15 cellular contexts compared by ENCODE assay signal in genomic region chr11:129376658-129377341, GRCh38. TPM values are rescaled to one million over a fixed set of nuclear protein-coding genes. Genes with fewer than 3 reads are reported as not detected.
DNase-seq lines count a peak whose midpoint lies in the region; ATAC-seq and TF ChIP-seq lines count a peak whose summit lies in the region.
"Had no signal": no experiment of that assay in that cellular context is flagged by ENCODE, and none has a peak within 500 bp of the region (broad histone marks: within the 10 kb centered on the region; RNA-seq: fewer than 3 reads in every experiment).

No MANE protein-coding gene starts in this region.

- H3K4me1 ChIP-seq in CD4-positive, CD25-positive, alpha-beta regulatory T cell (ENCODE audit: control insufficient read depth, insufficient read depth, low read length, poor library complexity, severe bottlenecking) = peaks cover 10% of the 10 kb centered on the region
- H3K4me1 ChIP-seq in H9 (ENCODE audit: insufficient read depth, low read length) (no peaks in the 10 kb centered on the region), muscle layer of duodenum (ENCODE audit: control insufficient read depth in 1 of 2, insufficient read depth in 2 of 2, low read length in 2 of 2) (peaks cover 0 to 41% of the 10 kb centered on the region in 2 donors)

- H3K18ac ChIP-seq in H9 (ENCODE audit: insufficient read length, low read depth, low read length) = no peak overlapping the region

- no peaks in the 10 kb centered on the region for H4K20me1 ChIP-seq in H9 (ENCODE audit: control insufficient read depth, insufficient read depth, insufficient read length)

- H3K4me1 Mint-ChIP-seq in CD4-positive, CD25-positive, alpha-beta regulatory T cell = peaks cover 0 to 27% (median 3%) of the 10 kb centered on the region in 4 donors
- H3K4me1 Mint-ChIP-seq in H9 = peaks cover 16 to 39% of the 10 kb centered on the region in 2 experiments
- peaks cover 34% of the 10 kb centered on the region for H3K4me1 Mint-ChIP-seq in brain

- H3K27me3 ChIP-seq in CD4-positive, CD25-positive, alpha-beta regulatory T cell (ENCODE audit: control insufficient read depth, insufficient read depth, low read length) = peaks cover 17% of the 10 kb centered on the region
- peaks cover 44% of the 10 kb centered on the region for H3K27me3 ChIP-seq in H9 (ENCODE audit: insufficient read depth, low read length)
- H3K27me3 ChIP-seq in muscle layer of duodenum (ENCODE audit: low read depth, low read length) = peaks cover 48% of the 10 kb centered on the region

- no peak overlapping the region for H4K91ac ChIP-seq in H9 (ENCODE audit: insufficient read length, low read depth, low read length)

- no peak overlapping the region for H2AK5ac ChIP-seq in H9 (ENCODE audit: insufficient read length, low read length)

- H3K23ac ChIP-seq in H9 (ENCODE audit: insufficient read length, low read depth, low read length) = no peak overlapping the region

- H3K4ac ChIP-seq in H9 (ENCODE audit: low read depth, low read length) = no peak overlapping the region

- no peak overlapping the region for H4K8ac ChIP-seq in H9 (replicated peaks; ENCODE audit: insufficient read length, low read depth, low read length)

- ATAC-seq in CD4-positive, CD25-positive, alpha-beta regulatory T cell (ENCODE audit: low read depth in 2 of 2) = no peak
- ATAC-seq in HG03571 (IDR thresholded peaks at IDR 0.05; ENCODE audit: unreplicated experiment) (no peak), HG03442 (IDR thresholded peaks at IDR 0.05; ENCODE audit: unreplicated experiment) (no peak)

- H3K9ac ChIP-seq in H9 (ENCODE audit: extremely low read depth, insufficient read length, low read length) = no peak overlapping the region

- no peaks in the 10 kb centered on the region for H3K79me2 ChIP-seq in H9 (ENCODE audit: insufficient read depth, low read length)

- H3K27ac ChIP-seq in CD4-positive, CD25-positive, alpha-beta regulatory T cell (ENCODE audit: insufficient read depth, low read length, poor library complexity, severe bottlenecking) = no peak overlapping the region
- no peak overlapping the region for H3K27ac ChIP-seq in H9 (ENCODE audit: insufficient read length, low read depth, low read length)
- H3K27ac ChIP-seq in muscle layer of duodenum (ENCODE audit: low read length) = peak overlapping the region; percentile 83
- H3K27ac ChIP-seq: sigmoid colon had no signal

- peaks cover 58% of the 10 kb centered on the region for H3K27me3 Mint-ChIP-seq in CD4-positive, CD25-positive, alpha-beta regulatory T cell
- H3K27me3 Mint-ChIP-seq in H9 (ENCODE audit: low read depth) (peaks cover 96% of the 10 kb centered on the region), brain (peaks cover 90% of the 10 kb centered on the region)

- H2AFZ ChIP-seq in H9 (ENCODE audit: low read length) = no peak overlapping the region

- no peak overlapping the region for H4K5ac ChIP-seq in H9 (ENCODE audit: insufficient read length, low read depth, low read length)

- peak overlapping the region in 3 of 4 donors; percentile 47 to 80 (median 79) for H3K4me3 Mint-ChIP-seq in CD4-positive, CD25-positive, alpha-beta regulatory T cell
- peak overlapping the region; percentile 57 to 80 for H3K4me3 Mint-ChIP-seq in H9
- peak overlapping the region in 4 of 5 experiments; percentile 74 to 85 (median 82) for H3K4me3 Mint-ChIP-seq in brain

- no peaks in the 10 kb centered on the region for H3K36me3 ChIP-seq in CD4-positive, CD25-positive, alpha-beta regulatory T cell (ENCODE audit: control insufficient read depth, insufficient read depth, low read length)
- H3K36me3 ChIP-seq in muscle layer of duodenum (ENCODE audit: control insufficient read depth in 1 of 2, insufficient read depth in 2 of 2, low read length in 2 of 2) = no peaks in the 10 kb centered on the region
- H3K36me3 ChIP-seq: sigmoid colon had no signal

- H3K36me3 Mint-ChIP-seq in CD4-positive, CD25-positive, alpha-beta regulatory T cell = no peaks in the 10 kb centered on the region
- H3K36me3 Mint-ChIP-seq in H9 (ENCODE audit: insufficient read depth in 1 of 3, low read depth in 3 of 3) (no peaks in the 10 kb centered on the region), brain (no peaks in the 10 kb centered on the region)

- H2BK15ac ChIP-seq in H9 (ENCODE audit: low read depth, low read length) = no peak overlapping the region

- peaks cover 21% of the 10 kb centered on the region for H3K23me2 ChIP-seq in H9 (ENCODE audit: insufficient read length, low read depth, low read length, poor library complexity, severe bottlenecking)

- no peak overlapping the region for H2BK5ac ChIP-seq in H9 (ENCODE audit: insufficient read length, low read length)

- H3T11ph ChIP-seq in H9 (ENCODE audit: low read length) = no peak overlapping the region

- H3K56ac ChIP-seq in H9 (ENCODE audit: insufficient read length, low read depth, low read length) = no peak overlapping the region

- no peak overlapping the region for H3K27ac Mint-ChIP-seq in CD4-positive, CD25-positive, alpha-beta regulatory T cell
- H3K27ac Mint-ChIP-seq in H9 (no peak overlapping the region), brain (no peak overlapping the region)

- H2BK12ac ChIP-seq in H9 (ENCODE audit: insufficient read length, low read depth, low read length) = no peak overlapping the region

- no peak overlapping the region for H2BK120ac ChIP-seq in H9 (ENCODE audit: low read depth, low read length, poor library complexity, severe bottlenecking)

- no peak overlapping the region for H2BK20ac ChIP-seq in H9 (ENCODE audit: low read depth, low read length, poor library complexity, severe bottlenecking)

- H3K9me3 ChIP-seq in CD4-positive, CD25-positive, alpha-beta regulatory T cell (ENCODE audit: control insufficient read depth in 2 of 2, low read length in 2 of 2) = no peaks in the 10 kb centered on the region
- H3K9me3 ChIP-seq in H9 (ENCODE audit: control insufficient read depth, low read depth, low read length) (no peaks in the 10 kb centered on the region), muscle layer of duodenum (ENCODE audit: control insufficient read depth in 1 of 2, low read length in 2 of 2) (no peaks in the 10 kb centered on the region)
- H3K9me3 ChIP-seq: sigmoid colon had no signal

- peaks cover 0 to 2% (median 0%) of the 10 kb centered on the region in 7 donors for H3K9me3 Mint-ChIP-seq in CD4-positive, CD25-positive, alpha-beta regulatory T cell
- H3K9me3 Mint-ChIP-seq in H9 (peaks cover 0 to 2% of the 10 kb centered on the region in 2 experiments; a peak in 2 of 5 replicates), brain (peaks cover 0 to 3% (median 0%) of the 10 kb centered on the region in 5 experiments)

- TF ChIP-seq CTCF in H9 (conservative IDR thresholded peaks at IDR 0.05) (no peak), brain (conservative IDR thresholded peaks at IDR 0.05) (no peak)

- WGBS in H9 (ENCODE audit: extremely low coverage, insufficient read length, low lambda C conversion rate) = no CpG with 5 or more reads among the region's 12 CpGs

- no peak overlapping the region for H3K4me3 ChIP-seq in CD4-positive, CD25-positive, alpha-beta regulatory T cell (ENCODE audit: low read depth, low read length)
- H3K4me3 ChIP-seq in muscle layer of duodenum (ENCODE audit: low read depth in 1 of 2, low read length in 2 of 2) = peak overlapping the region in 1 of 2 donors; percentile 62

- no peak for DNase-seq in CD4-positive, CD25-positive, alpha-beta regulatory T cell
- DNase-seq in H9 (no peak), NCI-H510A treated with DMSO at 0.1 percent for 48 hours (lab: John Stamatoyannopoulos, UW) (no peak), HCEC 1CT (no peak)
- DNase-seq: activated CD4-positive, alpha-beta T cell treated with anti-CD3 and anti-CD28 coated beads, Interleukin-2, amount 50 U/mL, for 1 hour; GF-D8; GOT3; NCI-H1048; sigmoid colon had no signal

- H3K79me1 ChIP-seq in H9 (ENCODE audit: insufficient read depth, low read depth, low read length, poor library complexity, severe bottlenecking) = no peaks in the 10 kb centered on the region

- H3K4me2 ChIP-seq in H9 (ENCODE audit: insufficient read depth, insufficient read length, low read length) = peak overlapping the region; percentile 77

- H3K14ac ChIP-seq in H9 (ENCODE audit: insufficient read depth, low read length) = no peak overlapping the region

RNA-seq across cellular contexts. Expression of gene BARX2, which starts 1.2 kb away (rescaled TPM):
- total RNA-seq in CD4-positive, CD25-positive, alpha-beta regulatory T cell = not detected
- not detected for polyA plus RNA-seq in CD4-positive, CD25-positive, alpha-beta regulatory T cell
- not detected in 2 replicates for total RNA-seq in H9 (2021)
- 0.17 TPM for polyA plus RNA-seq in brain (ENCODE audit: insufficient read depth, low read depth, low replicate concordance)
- total RNA-seq: fibroblast of villous mesenchyme, kidney epithelial cell, sigmoid colon had no signal
